Comparison of ENCODE assay signal across 14 cellular contexts in genomic region chr6:2706482-2706881, GRCh38. TPM values are rescaled to one million over a fixed set of nuclear protein-coding genes. Genes with fewer than 3 reads are reported as not detected.
DNase-seq lines count a peak whose midpoint lies in the region; ATAC-seq lines count a peak whose summit lies in the region.
"Had no signal": no experiment of that assay in that cellular context is flagged by ENCODE, and none has a peak within 500 bp of the region (broad histone marks: within the 10 kb centered on the region; RNA-seq: fewer than 3 reads in every experiment).

No MANE protein-coding gene starts in this region.

- H3K36me3 Mint-ChIP-seq in naive B cell: peaks cover 0 to 8% of the 10 kb centered on the region in 2 donors
- no peaks in the 10 kb centered on the region for H3K36me3 Mint-ChIP-seq in activated CD4-positive, alpha-beta memory T cell treated with anti-CD3 and anti-CD28 coated beads, Interleukin-2, amount 10 ng/mL, durations not matched to agents 7 days and 5 days (ENCODE audit: low read depth)

- peaks cover 0 to 13% (median 3%) of the 10 kb centered on the region in 3 donors for H3K27me3 Mint-ChIP-seq in naive B cell
- peaks cover 24% of the 10 kb centered on the region for H3K27me3 Mint-ChIP-seq in activated CD4-positive, alpha-beta memory T cell treated with anti-CD3 and anti-CD28 coated beads, Interleukin-2, amount 10 ng/mL, durations not matched to agents 7 days and 5 days

- H3K4me3 Mint-ChIP-seq in naive B cell: peak overlapping the region in 5 of 8 donors; percentile 23 to 83 (median 43)
- H3K4me3 Mint-ChIP-seq in activated CD4-positive, alpha-beta memory T cell treated with anti-CD3 and anti-CD28 coated beads, Interleukin-2, amount 10 ng/mL, durations not matched to agents 7 days and 5 days: no peak overlapping the region

- DNase-seq in DMS 273 treated with DMSO at 0.1 percent for 48 hours (lab: John Stamatoyannopoulos, UW): peak; percentile 85
- DNase-seq in NCI-H1694 (lab: John Stamatoyannopoulos, UW): peak; percentile 24
- DNase-seq in RPMI8226: peak; percentile 55
- no peak for DNase-seq in naive B cell
- DNase-seq in GF-D8 (lab: John Stamatoyannopoulos, UW): no peak
- DNase-seq in activated CD4-positive, alpha-beta memory T cell treated with anti-CD3 and anti-CD28 coated beads, Interleukin-2, amount 10 ng/mL, durations not matched to agents 7 days and 5 days: no peak
- DNase-seq: ACHN, DMS153, EL, HCEC 1CT, NCI-H1436 treated with DMSO at 0.1 percent for 48 hours, NCI-H526 had no signal

- peaks cover 0 to 4% (median 3%) of the 10 kb centered on the region in 3 donors for H3K4me1 Mint-ChIP-seq in naive B cell
- no peaks in the 10 kb centered on the region for H3K4me1 Mint-ChIP-seq in activated CD4-positive, alpha-beta memory T cell treated with anti-CD3 and anti-CD28 coated beads, Interleukin-2, amount 10 ng/mL, durations not matched to agents 7 days and 5 days

- H3K27ac Mint-ChIP-seq in naive B cell: peak overlapping the region in 1 of 6 donors; percentile 58
- no peak overlapping the region for H3K27ac Mint-ChIP-seq in activated CD4-positive, alpha-beta memory T cell treated with anti-CD3 and anti-CD28 coated beads, Interleukin-2, amount 10 ng/mL, durations not matched to agents 7 days and 5 days

- POLR2A ChIA-PET in activated CD4-positive, alpha-beta memory T cell treated with anti-CD3 and anti-CD28 coated beads, Interleukin-2, amount 10 ng/mL, durations not matched to agents 7 days and 5 days (lab: Charles Lee): interaction anchor here (0.5 kb wide), 1 partner anchor 28 kb away, joined by 3 read pairs; no protein-coding TSS in a partner anchor

- peaks cover 3 to 17% (median 8%) of the 10 kb centered on the region in 7 donors for H3K9me3 Mint-ChIP-seq in naive B cell
- H3K9me3 Mint-ChIP-seq in activated CD4-positive, alpha-beta memory T cell treated with anti-CD3 and anti-CD28 coated beads, Interleukin-2, amount 10 ng/mL, durations not matched to agents 7 days and 5 days: peaks cover 3% of the 10 kb centered on the region

- CTCF ChIA-PET in activated CD4-positive, alpha-beta memory T cell treated with anti-CD3 and anti-CD28 coated beads, Interleukin-2, amount 10 ng/mL, durations not matched to agents 7 days and 5 days (lab: Charles Lee): no interaction called here

- ATAC-seq in naive B cell (ENCODE audit: low read depth in 2 of 2) (peak; percentile 42 to 45), HG02840 (IDR thresholded peaks at IDR 0.05; ENCODE audit: low FRiP score, unreplicated experiment) (no peak)
- ATAC-seq: Right ventricle myocardium inferior had no signal

RNA-seq across cellular contexts. Expression of gene MYLK4, which starts 44.2 kb away (rescaled TPM):
- polyA plus RNA-seq in naive B cell (ENCODE audit: low read depth in 6 of 6): under 1 TPM in 4 of 6 donors, not detected in 2; 0.04 to 0.13 (median 0.10) TPM
- total RNA-seq in activated CD4-positive, alpha-beta memory T cell treated with anti-CD3 and anti-CD28 coated beads, Interleukin-2, amount 10 ng/mL, durations not matched to agents 7 days and 5 days: under 1 TPM; 0.15 to 0.28 TPM

RNA-seq across cellular contexts. Expression of gene WRNIP1, which starts 58.7 kb away (rescaled TPM):
- 10 to 100 TPM; 33.9 to 53.6 (median 38.5) TPM for polyA plus RNA-seq in naive B cell (ENCODE audit: low read depth in 6 of 6)
- total RNA-seq in activated CD4-positive, alpha-beta memory T cell treated with anti-CD3 and anti-CD28 coated beads, Interleukin-2, amount 10 ng/mL, durations not matched to agents 7 days and 5 days: 10 to 100 TPM; 39.6 to 42.1 TPM

Comparison
In these comparisons a context has a peak if more than half of its experiments do, and no peak if none do; other contexts are left out.
1. DNase-seq: peak in DMS 273 treated with DMSO at 0.1 percent for 48 hours (single experiment), NCI-H1694 (single experiment) and RPMI8226 (single experiment); none in naive B cell (single experiment), GF-D8 (single experiment) and activated CD4-positive, alpha-beta memory T cell treated with anti-CD3 and anti-CD28 coated beads, Interleukin-2, amount 10 ng/mL, durations not matched to agents 7 days and 5 days (single experiment).